Comparison of ENCODE assay signal across 1 cellular context in the genomic region with DNA sequence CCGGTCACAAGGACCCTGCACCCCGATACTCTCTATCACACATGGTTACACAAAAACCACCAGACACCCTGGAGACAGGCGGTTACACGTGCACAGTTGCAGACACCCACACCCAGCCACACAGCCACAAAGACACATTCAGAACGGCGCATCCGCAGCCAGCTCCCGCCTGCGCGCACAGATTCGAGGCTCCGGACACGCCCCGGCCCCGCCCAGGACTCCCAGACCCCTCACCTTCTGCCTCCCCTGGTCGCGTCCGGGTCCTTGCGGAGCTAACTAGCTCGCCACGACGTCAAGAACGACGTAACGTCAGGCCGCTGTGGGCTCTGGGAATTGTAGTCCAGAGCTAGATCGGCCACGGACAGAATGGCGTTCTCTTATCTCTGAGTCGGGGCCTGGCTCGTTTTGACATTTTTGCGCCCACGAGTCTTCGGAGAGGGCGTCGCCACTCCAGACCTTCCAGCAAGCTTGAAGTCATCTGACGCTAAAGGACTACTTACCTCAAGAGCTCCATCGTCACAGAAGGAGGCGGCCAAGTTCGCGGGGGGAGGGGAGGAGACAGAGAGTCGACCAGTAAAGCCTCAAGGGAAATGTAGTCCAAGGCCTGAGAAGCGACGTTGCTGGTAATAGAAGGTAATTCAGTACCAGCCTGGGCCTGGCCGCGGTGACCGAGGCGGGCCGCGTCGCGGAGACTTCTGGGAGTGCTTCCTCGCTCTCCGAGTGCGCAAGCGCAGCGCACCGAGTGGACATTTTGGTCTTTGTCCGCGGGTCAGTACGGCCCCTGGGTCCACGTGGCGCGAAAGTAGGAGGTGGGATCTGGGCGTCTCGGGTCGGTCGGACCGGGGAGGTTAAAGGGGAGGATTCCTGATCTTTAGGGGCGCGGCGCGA.
TF ChIP-seq lines count a peak whose summit lies in the region.

A gene (plus strand): TSS at position 719 of the 888 bp plus-strand sequence. CDS start 21,335 bp downstream, outside the sequence.
A gene (minus strand): TSS at position 278 of the 888 bp plus-strand sequence. CDS start 12,680 bp downstream, outside the sequence.

TF ChIP-seq in liver, 16 proteins besides CTCF, POLR2A, EP300 and RAD21 (continued from another document):
- TF ChIP-seq, protein P1, sequence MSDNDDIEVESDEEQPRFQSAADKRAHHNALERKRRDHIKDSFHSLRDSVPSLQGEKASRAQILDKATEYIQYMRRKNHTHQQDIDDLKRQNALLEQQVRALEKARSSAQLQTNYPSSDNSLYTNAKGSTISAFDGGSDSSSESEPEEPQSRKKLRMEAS (IDR thresholded peaks at IDR 0.05), result peak; percentile 97
- TF ChIP-seq FOXA1 (IDR thresholded peaks at IDR 0.05), result no peak
- TF ChIP-seq JUND (IDR thresholded peaks at IDR 0.05), result peak in 1 of 2 donors; percentile 56
- peak; percentile 93 to 94 for TF ChIP-seq HNF4A (conservative IDR thresholded peaks at IDR 0.05)
- peak; percentile 78 for TF ChIP-seq SP1 (IDR thresholded peaks at IDR 0.05)
